ENCODE assay signal across 36 cellular contexts in the genomic region with DNA sequence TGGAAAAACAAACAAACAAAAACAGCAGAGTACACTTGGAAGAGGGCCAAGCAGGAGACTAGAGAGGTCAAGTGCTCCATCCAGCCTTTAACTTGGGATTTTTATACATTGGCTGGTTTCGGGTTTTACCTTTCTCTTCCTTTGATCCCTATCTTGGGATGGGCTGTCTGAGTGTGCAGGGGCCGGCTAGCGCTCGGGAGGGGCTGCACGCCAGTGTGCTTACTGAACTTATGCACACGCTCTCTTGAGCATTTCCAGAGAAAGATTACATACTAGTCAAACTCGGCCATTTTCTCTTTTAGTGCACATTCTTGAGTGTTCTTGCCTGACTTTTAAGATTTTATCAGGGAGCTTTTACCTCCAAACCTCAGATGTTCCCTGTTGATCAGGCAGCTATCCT.
"Had no signal": no experiment of that assay in that cellular context is flagged by ENCODE, and none has a peak within 500 bp of the region (broad histone marks: within the 10 kb centered on the region; RNA-seq: fewer than 3 reads in every experiment).

No MANE protein-coding gene starts in this region.

- H3K4me1 Mint-ChIP-seq: activated CD4-positive, alpha-beta T cell treated with anti-CD3 and anti-CD28 coated beads, Interleukin-2, amount 10 ng/mL, durations not matched to agents 24 days and 14 days; activated naive CD8-positive, alpha-beta T cell treated with anti-CD3 and anti-CD28 coated beads for 36 hours; activated T-helper 17 cell treated with anti-CD3 and anti-CD28 coated beads, Interleukin-2, amount 50 U/mL, for 72 hours; central memory CD8-positive, alpha-beta T cell; IgD-negative memory B cell had no signal

- H3K36me3 Mint-ChIP-seq: activated naive CD8-positive, alpha-beta T cell treated with anti-CD3 and anti-CD28 coated beads for 36 hours; IgD-negative memory B cell had no signal

- H3K27me3 ChIP-seq: brain microvascular endothelial cell, SJCRH30 had no signal

- H3K36me3 ChIP-seq: brain microvascular endothelial cell, SJCRH30 had no signal

- H3K9me3 ChIP-seq: SJCRH30, SK-N-SH had no signal

- ATAC-seq: activated CD8-positive, alpha-beta T cell treated with anti-CD3 and anti-CD28 coated beads for 36 hours; activated T-cell treated with anti-CD3 and anti-CD28 coated beads, Interleukin-2, amount 50 U/mL, for 72 hours; activated T-helper 17 cell treated with anti-CD3 and anti-CD28 coated beads, Interleukin-2, amount 50 U/mL, for 72 hours had no signal

- H3K4me2 ChIP-seq: PC-9, SK-N-SH had no signal

- DNase-seq: activated CD4-positive, alpha-beta T cell treated with anti-CD3 and anti-CD28 coated beads, Interleukin-2, amount 10 ng/mL, durations not matched to agents 24 days and 14 days; activated CD4-positive, alpha-beta T cell treated with anti-CD3 and anti-CD28 coated beads, Interleukin-2, amount 50 U/mL, for 4 hours; activated CD8-positive, alpha-beta T cell treated with anti-CD3 and anti-CD28 coated beads for 36 hours; activated effector memory CD4-positive, alpha-beta T cell treated with anti-CD3 and anti-CD28 coated beads, Interleukin-2, amount 50 U/mL, for 16 hours; activated naive CD4-positive, alpha-beta T cell; activated naive CD4-positive, alpha-beta T cell treated with anti-CD3 and anti-CD28 coated beads, Interleukin-2, amount 50 U/mL, for 16 hours; activated naive CD8-positive, alpha-beta T cell treated with anti-CD3 and anti-CD28 coated beads for 36 hours; activated T-cell treated with anti-CD3 and anti-CD28 coated beads, Interleukin-2, amount 50 U/mL, for 1 hour; activated T-cell treated with anti-CD3 and anti-CD28 coated beads, Interleukin-2, amount 50 U/mL, for 72 hours; amniotic stem cell; aorta; brain microvascular endothelial cell; Kasumi-1; KG1; MM.1S; MV-4-11; NCI-H1092; NCI-H1436 treated with DMSO at 0.1 percent for 48 hours; NCI-H1694 treated with DMSO at 0.1 percent for 48 hours; NCI-H2029; NCI-H226; NCI-H446 treated with DMSO at 0.1 percent for 48 hours; NCI-H524; NCI-H69; NCI-H82; NK-92 treated with Interleukin-12 subunit alpha and Interleukin-12 subunit beta, amount 100 ng/mL, for 24 hours; PC-9; Right ventricle myocardium superior; SJCRH30; SK-N-SH had no signal

- H3K4me1 ChIP-seq: SJCRH30 had no signal

- H3K27me3 Mint-ChIP-seq: activated CD4-positive, alpha-beta T cell treated with anti-CD3 and anti-CD28 coated beads, Interleukin-2, amount 10 ng/mL, durations not matched to agents 24 days and 14 days; activated CD8-positive, alpha-beta T cell treated with anti-CD3 and anti-CD28 coated beads for 36 hours; activated naive CD8-positive, alpha-beta T cell treated with anti-CD3 and anti-CD28 coated beads for 36 hours; activated T-helper 17 cell treated with anti-CD3 and anti-CD28 coated beads, Interleukin-2, amount 50 U/mL, for 72 hours; central memory CD8-positive, alpha-beta T cell; IgD-negative memory B cell had no signal

- H3K9me3 Mint-ChIP-seq: activated CD4-positive, alpha-beta T cell treated with anti-CD3 and anti-CD28 coated beads, Interleukin-2, amount 10 ng/mL, durations not matched to agents 24 days and 14 days; T-helper 1 cell treated with Interleukin-12 subunit alpha and Interleukin-12 subunit beta and Interleukin-4 antibody, amounts not matched to agents 30 μg/mL and 1 μg/mL, for 36 hours had no signal

- H3K27ac ChIP-seq: brain microvascular endothelial cell, PC-9, RWPE1, SJCRH30 had no signal

- H3K27ac Mint-ChIP-seq: activated CD4-positive, alpha-beta T cell treated with anti-CD3 and anti-CD28 coated beads, Interleukin-2, amount 10 ng/mL, durations not matched to agents 24 days and 14 days; activated CD8-positive, alpha-beta T cell treated with anti-CD3 and anti-CD28 coated beads for 36 hours; activated naive CD8-positive, alpha-beta T cell treated with anti-CD3 and anti-CD28 coated beads for 36 hours; activated T-cell treated with anti-CD3 and anti-CD28 coated beads, Interleukin-2, amount 50 U/mL, for 72 hours; activated T-helper 17 cell treated with anti-CD3 and anti-CD28 coated beads, Interleukin-2, amount 50 U/mL, for 72 hours; IgD-negative memory B cell; T-helper 1 cell treated with Interleukin-12 subunit alpha and Interleukin-12 subunit beta and Interleukin-4 antibody, amounts not matched to agents 30 μg/mL and 1 μg/mL, for 36 hours; T-helper 2 cell treated with Interferon-gamma antibody and Interleukin-4, amounts not matched to agents 5 μg/mL and 100 μg/mL, for 36 hours had no signal

- H3K4me3 ChIP-seq: PC-9, SJCRH30 had no signal

- H2AFZ ChIP-seq: PC-9 had no signal

- H3K4me3 Mint-ChIP-seq: activated CD4-positive, alpha-beta T cell treated with anti-CD3 and anti-CD28 coated beads, Interleukin-2, amount 10 ng/mL, durations not matched to agents 24 days and 14 days; activated CD8-positive, alpha-beta T cell treated with anti-CD3 and anti-CD28 coated beads for 36 hours; activated naive CD8-positive, alpha-beta T cell treated with anti-CD3 and anti-CD28 coated beads for 36 hours; activated T-cell treated with anti-CD3 and anti-CD28 coated beads, Interleukin-2, amount 50 U/mL, for 72 hours; activated T-helper 17 cell treated with anti-CD3 and anti-CD28 coated beads, Interleukin-2, amount 50 U/mL, for 72 hours; central memory CD8-positive, alpha-beta T cell; IgD-negative memory B cell; T-helper 1 cell treated with Interleukin-12 subunit alpha and Interleukin-12 subunit beta and Interleukin-4 antibody, amounts not matched to agents 30 μg/mL and 1 μg/mL, for 36 hours; T-helper 2 cell treated with Interferon-gamma antibody and Interleukin-4, amounts not matched to agents 5 μg/mL and 100 μg/mL, for 36 hours had no signal

- H3K9ac ChIP-seq: SK-N-SH had no signal
